In the genomic region with DNA sequence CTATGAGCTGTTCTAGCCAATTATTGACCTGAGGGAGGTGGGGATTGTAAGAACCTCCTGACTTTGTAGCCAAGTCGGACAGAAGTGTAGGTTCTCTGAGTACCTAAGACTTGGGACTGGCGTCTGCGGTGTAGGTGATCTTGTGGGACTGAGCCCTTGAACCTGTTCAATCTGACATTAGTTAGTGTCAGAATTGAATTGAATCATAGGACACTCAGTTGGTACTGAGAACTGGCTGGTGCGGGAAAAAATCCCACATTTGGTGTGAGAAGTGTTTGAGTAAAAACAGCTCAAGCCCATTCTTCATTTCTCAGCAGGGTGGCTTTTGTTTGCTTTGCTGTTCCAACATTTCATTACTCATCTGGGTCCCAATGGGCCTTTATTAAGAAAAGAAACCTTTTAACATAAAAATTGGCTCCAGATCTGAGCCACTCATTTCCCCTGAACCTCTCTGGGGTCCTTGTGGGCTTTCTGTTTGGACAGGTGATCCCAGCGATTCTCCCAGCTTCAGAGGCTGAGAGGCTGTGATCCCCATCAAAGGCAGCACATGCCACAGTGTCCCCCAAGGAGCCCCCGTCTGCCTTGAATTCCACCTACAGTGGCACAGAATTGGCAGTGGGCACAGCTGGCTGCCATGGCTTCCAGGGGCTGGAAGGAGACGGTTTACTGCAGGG, we compare ENCODE assay signal across 14 cellular contexts.
A peak's percentile ranks its signal among the peaks of the same experiment; 100 is the strongest.
DNase-seq lines count a peak whose midpoint lies in the region; ATAC-seq, FAIRE-seq and TF ChIP-seq lines count a peak whose summit lies in the region.
"Had no signal": no experiment of that assay in that cellular context is flagged by ENCODE, and none has a peak within 500 bp of the region (broad histone marks: within the 10 kb centered on the region; RNA-seq: fewer than 3 reads in every experiment).

No MANE protein-coding gene starts in this region.

- peak; percentile 39 to 79 for TF ChIP-seq POLR2A in Peyer's patch (IDR thresholded peaks at IDR 0.05)

- peak overlapping the region in 1 of 4 donors; percentile 22 for H3K4me3 ChIP-seq in Peyer's patch
- H3K4me3 ChIP-seq: gastrocnemius medialis, thyroid gland had no signal

- H3K27ac Mint-ChIP-seq in progenitor cell of endocrine pancreas = peak overlapping the region; percentile 66
- H3K27ac Mint-ChIP-seq in stimulated activated effector memory CD8-positive, alpha-beta T cell treated with anti-CD3 and anti-CD28 coated beads, Interleukin-12 subunit alpha, Interleukin-12 subunit beta, amount 100 ng/mL, for 72 hours = no peak overlapping the region
- H3K27ac Mint-ChIP-seq: activated naive CD8-positive, alpha-beta T cell treated with anti-CD3 and anti-CD28 coated beads, Interleukin-2, amount 50 U/mL, for 24 hours had no signal

- DNase-seq in EL = peak; percentile 51
- DNase-seq in Peyer's patch = no peak
- DNase-seq in fibroblast of peridontal ligament (ENCODE audit: extremely low read depth) = peak; percentile 72
- DNase-seq in progenitor cell of endocrine pancreas (ENCODE audit: low spot score, unreplicated experiment) = no peak
- no peak for DNase-seq in stimulated activated effector memory CD8-positive, alpha-beta T cell treated with anti-CD3 and anti-CD28 coated beads, Interleukin-12 subunit alpha, Interleukin-12 subunit beta, amount 100 ng/mL, for 72 hours (ENCODE audit: low spot score in 2 of 2)
- DNase-seq in NCI-H128 (lab: John Stamatoyannopoulos, UW; ENCODE audit: unreplicated experiment) = no peak
- DNase-seq in D721Med (ENCODE audit: insufficient read length, low spot score) = no peak
- DNase-seq in HT-29 (ENCODE audit: low spot score) = no peak
- DNase-seq: activated naive CD8-positive, alpha-beta T cell treated with anti-CD3 and anti-CD28 coated beads, Interleukin-2, amount 50 U/mL, for 24 hours; DND-41; gastrocnemius medialis; H9; NCI-H2029 had no signal

- H3K9me3 Mint-ChIP-seq in progenitor cell of endocrine pancreas (ENCODE audit: low read depth) = no peaks in the 10 kb centered on the region
- peaks cover under 1% of the 10 kb centered on the region for H3K9me3 Mint-ChIP-seq in stimulated activated effector memory CD8-positive, alpha-beta T cell treated with anti-CD3 and anti-CD28 coated beads, Interleukin-12 subunit alpha, Interleukin-12 subunit beta, amount 100 ng/mL, for 72 hours
- H3K9me3 Mint-ChIP-seq: activated naive CD8-positive, alpha-beta T cell treated with anti-CD3 and anti-CD28 coated beads, Interleukin-2, amount 50 U/mL, for 24 hours; H9 had no signal

- no peaks in the 10 kb centered on the region for H3K27me3 ChIP-seq in Peyer's patch
- H3K27me3 ChIP-seq: thyroid gland had no signal

- H3K36me3 Mint-ChIP-seq in progenitor cell of endocrine pancreas (ENCODE audit: insufficient read depth) = no peaks in the 10 kb centered on the region
- H3K36me3 Mint-ChIP-seq in stimulated activated effector memory CD8-positive, alpha-beta T cell treated with anti-CD3 and anti-CD28 coated beads, Interleukin-12 subunit alpha, Interleukin-12 subunit beta, amount 100 ng/mL, for 72 hours = no peaks in the 10 kb centered on the region

- no peak overlapping the region for H3K4me3 Mint-ChIP-seq in progenitor cell of endocrine pancreas (ENCODE audit: low read depth)
- no peak overlapping the region for H3K4me3 Mint-ChIP-seq in stimulated activated effector memory CD8-positive, alpha-beta T cell treated with anti-CD3 and anti-CD28 coated beads, Interleukin-12 subunit alpha, Interleukin-12 subunit beta, amount 100 ng/mL, for 72 hours
- H3K4me3 Mint-ChIP-seq: activated naive CD8-positive, alpha-beta T cell treated with anti-CD3 and anti-CD28 coated beads, Interleukin-2, amount 50 U/mL, for 24 hours; H9 had no signal

- peaks cover 14% of the 10 kb centered on the region for H3K4me1 Mint-ChIP-seq in progenitor cell of endocrine pancreas (ENCODE audit: low read depth)
- H3K4me1 Mint-ChIP-seq in stimulated activated effector memory CD8-positive, alpha-beta T cell treated with anti-CD3 and anti-CD28 coated beads, Interleukin-12 subunit alpha, Interleukin-12 subunit beta, amount 100 ng/mL, for 72 hours = no peaks in the 10 kb centered on the region

- TF ChIP-seq CTCF in Peyer's patch (IDR thresholded peaks at IDR 0.05) = no peak
- no peak for TF ChIP-seq CTCF in progenitor cell of endocrine pancreas (IDR thresholded peaks at IDR 0.05; ENCODE audit: unreplicated experiment)
- no peak for TF ChIP-seq CTCF in D721Med (IDR thresholded peaks at IDR 0.05; ENCODE audit: insufficient read depth, missing control alignments)

- H3K27ac ChIP-seq in Peyer's patch = peak overlapping the region in 3 of 4 donors; percentile 52 to 89 (median 88)
- H3K27ac ChIP-seq: gastrocnemius medialis had no signal

- ATAC-seq in stimulated activated effector memory CD8-positive, alpha-beta T cell treated with anti-CD3 and anti-CD28 coated beads, Interleukin-12 subunit alpha, Interleukin-12 subunit beta, amount 100 ng/mL, for 72 hours = no peak
- ATAC-seq: activated naive CD8-positive, alpha-beta T cell treated with anti-CD3 and anti-CD28 coated beads, Interleukin-2, amount 50 U/mL, for 24 hours; gastrocnemius medialis had no signal

- H3K36me3 ChIP-seq in Peyer's patch = no peaks in the 10 kb centered on the region
- H3K36me3 ChIP-seq: gastrocnemius medialis, thyroid gland had no signal

- H3K9me3 ChIP-seq in Peyer's patch = no peaks in the 10 kb centered on the region
- H3K9me3 ChIP-seq: gastrocnemius medialis, thyroid gland had no signal

- peaks cover 3% of the 10 kb centered on the region for H3K27me3 Mint-ChIP-seq in progenitor cell of endocrine pancreas

- H3K4me1 ChIP-seq in Peyer's patch = peaks cover 0 to 12% (median 4%) of the 10 kb centered on the region in 4 donors

- no peak for FAIRE-seq in D721Med (lab: Jason Lieb, UNC)

Comparison
In these comparisons a context has a peak if more than half of its experiments do, and no peak if none do; other contexts are left out.
1. DNase-seq: peak in EL (single experiment) and fibroblast of peridontal ligament (single experiment); none in Peyer's patch (0 of 3), progenitor cell of endocrine pancreas (single experiment), stimulated activated effector memory CD8-positive, alpha-beta T cell treated with anti-CD3 and anti-CD28 coated beads, Interleukin-12 subunit alpha, Interleukin-12 subunit beta, amount 100 ng/mL, for 72 hours (0 of 2), NCI-H128 (single experiment), D721Med (single experiment) and HT-29 (single experiment).